ENCODE assay signal across 25 cellular contexts in the genomic region with DNA sequence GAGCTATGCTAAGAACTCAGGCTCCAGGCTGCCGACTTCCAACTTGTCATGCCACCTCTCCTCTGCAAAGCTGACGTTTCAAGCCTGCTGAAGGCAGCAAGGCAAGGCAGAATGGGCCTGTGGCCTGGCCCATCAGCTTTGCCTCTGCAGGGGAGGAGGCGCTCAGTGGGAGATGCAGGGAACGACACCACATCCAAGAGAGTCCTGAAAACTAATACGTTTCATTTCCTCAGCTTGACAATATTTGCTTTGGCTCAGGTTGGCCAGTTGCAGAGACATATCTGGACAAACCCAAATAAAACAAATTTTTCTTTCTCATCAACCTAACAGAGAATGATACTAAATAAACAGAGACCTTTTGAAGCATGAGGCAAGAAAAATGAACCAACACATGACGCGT. TPM values are rescaled to one million over a fixed set of nuclear protein-coding genes. Genes with fewer than 3 reads are reported as not detected.
A peak's percentile ranks its signal among the peaks of the same experiment; 100 is the strongest.
DNase-seq lines count a peak whose midpoint lies in the region; TF ChIP-seq lines count a peak whose summit lies in the region.
"Had no signal": no experiment of that assay in that cellular context is flagged by ENCODE, and none has a peak within 500 bp of the region (broad histone marks: within the 10 kb centered on the region; RNA-seq: fewer than 3 reads in every experiment).

No MANE protein-coding gene starts in this region.

- H3K4me3 ChIP-seq in ascending aorta: no peak overlapping the region
- H3K4me3 ChIP-seq in colonic mucosa: no peak overlapping the region

- H3K36me3 ChIP-seq in ascending aorta: peaks cover 0 to 5% of the 10 kb centered on the region in 2 donors
- H3K36me3 ChIP-seq in colonic mucosa: no peaks in the 10 kb centered on the region
- H3K36me3 ChIP-seq: neutrophil had no signal

- H3K27me3 ChIP-seq in ascending aorta: no peaks in the 10 kb centered on the region
- no peaks in the 10 kb centered on the region for H3K27me3 ChIP-seq in colonic mucosa
- H3K27me3 ChIP-seq: neutrophil had no signal

- TF ChIP-seq CTCF in ascending aorta (IDR thresholded peaks at IDR 0.05): no peak
- no peak for TF ChIP-seq CTCF in colonic mucosa (IDR thresholded peaks at IDR 0.05)

- H3K9me3 ChIP-seq in ascending aorta (no peaks in the 10 kb centered on the region), colonic mucosa (no peaks in the 10 kb centered on the region)
- H3K9me3 ChIP-seq: neutrophil had no signal

- DNase-seq in NCI-H1092 treated with DMSO at 0.1 percent for 48 hours (lab: John Stamatoyannopoulos, UW) (peak; percentile 4), NCI-H1092 (lab: John Stamatoyannopoulos, UW) (no peak), NCI-H2196 treated with DMSO at 0.1 percent for 48 hours (lab: John Stamatoyannopoulos, UW; ENCODE audit: unreplicated experiment) (peak; percentile 72), ascending aorta (ENCODE audit: low spot score in 2 of 2) (no peak), smooth muscle cell of the brain vasculature (ENCODE audit: low read depth, low spot score) (peak; percentile 76), colonic mucosa (no peak), HEK293T (ENCODE audit: extremely low spot score) (no peak), NCI-H446 (lab: John Stamatoyannopoulos, UW) (no peak)
- DNase-seq: 8988T; activated CD4-positive, alpha-beta T cell treated with anti-CD3 and anti-CD28 coated beads for 36 hours; activated CD8-positive, alpha-beta T cell treated with anti-CD3 and anti-CD28 coated beads, Interleukin-2, amount 10 ng/mL, durations not matched to agents 7 days and 5 days; activated naive CD8-positive, alpha-beta T cell treated with anti-CD3 and anti-CD28 coated beads, Interleukin-2, amount 10 ng/mL, durations not matched to agents 7 days and 5 days; AML-193; CD4-positive, alpha-beta memory T cell; cerebellar nuclear complex; DMS 273 treated with DMSO at 0.1 percent for 48 hours; GDM1; islet precursor cell; naive B cell; NCI-H1105 treated with DMSO at 0.1 percent for 48 hours; NCI-H526 treated with DMSO at 0.1 percent for 48 hours; stimulated activated CD4-positive, alpha-beta T cell treated with anti-CD3 and anti-CD28 coated beads, Interleukin-15, amount 100 ng/mL, for 24 hours; stimulated activated naive CD4-positive, alpha-beta T cell treated with Interleukin-2 at 50 U/mL for 16 hours had no signal

- POLR2A ChIA-PET in HEK293T (lab: Yijun Ruan, JAX): no interaction called here

- H3K4me1 ChIP-seq in ascending aorta: peaks cover 0 to 5% of the 10 kb centered on the region in 2 donors
- no peaks in the 10 kb centered on the region for H3K4me1 ChIP-seq in colonic mucosa

- H3K9ac ChIP-seq in colonic mucosa (ENCODE audit: low read depth in 2 of 2, low read length in 2 of 2): no peak overlapping the region

- CTCF ChIA-PET in HEK293T (lab: Yijun Ruan, JAX): interaction anchor here (1.3 kb wide), 1 partner anchor 64 kb away, joined by 4 read pairs; no protein-coding TSS in a partner anchor

- intact Hi-C loops in ascending aorta (cut with DNase I): loop anchor here (5.0 kb wide), 2 partner anchors 36 to 76 kb away; a partner anchor contains a TSS
- intact Hi-C loops in colonic mucosa (cut with DNase I): no loop called here

- H3K27ac ChIP-seq in ascending aorta: peak overlapping the region; percentile 64 to 69
- no peak overlapping the region for H3K27ac ChIP-seq in colonic mucosa
- H3K27ac ChIP-seq: neutrophil had no signal

TF ChIP-seq in HEK293T, 16 proteins besides CTCF, POLR2A, EP300 and RAD21:
- no peak for TF ChIP-seq CTBP1 (IDR thresholded peaks at IDR 0.05; ENCODE audit: borderline replicate concordance)
- TF ChIP-seq LEF1 (IDR thresholded peaks at IDR 0.05; ENCODE audit: borderline replicate concordance): no peak
- TF ChIP-seq ZNF384 (IDR thresholded peaks at IDR 0.05): no peak
- TF ChIP-seq SP1 (IDR thresholded peaks at IDR 0.05): no peak

RNA-seq across cellular contexts. Expression of a gene that starts 35.3 kb away (rescaled TPM):
- total RNA-seq in ascending aorta (3.4 TPM), colonic mucosa (1 to 10 TPM in 1 of 2 donors, under 1 TPM in 1; 0.57 to 4.9 TPM)
- total RNA-seq: HT-29 had no signal

Comparison
In these comparisons a context has a peak if more than half of its experiments do, and no peak if none do; other contexts are left out.
1. DNase-seq: peak in NCI-H1092 treated with DMSO at 0.1 percent for 48 hours (single experiment), NCI-H2196 treated with DMSO at 0.1 percent for 48 hours (single experiment) and smooth muscle cell of the brain vasculature (single experiment); none in NCI-H1092 (single experiment), ascending aorta (0 of 2), colonic mucosa (single experiment), HEK293T (single experiment) and NCI-H446 (0 of 2).